ENCODE assay signal across 18 cellular contexts in genomic region chrX:32155044-32155638, GRCh38.
DNase-seq lines count a peak whose midpoint lies in the region; ATAC-seq and TF ChIP-seq lines count a peak whose summit lies in the region.
"Had no signal": no experiment of that assay in that cellular context is flagged by ENCODE, and none has a peak within 500 bp of the region (broad histone marks: within the 10 kb centered on the region; RNA-seq: fewer than 3 reads in every experiment).

No MANE protein-coding gene starts in this region.

- peak overlapping the region; percentile 41 to 78 for H3K4me3 Mint-ChIP-seq in H9
- H3K4me3 Mint-ChIP-seq: activated naive CD4-positive, alpha-beta T cell treated with anti-CD3 and anti-CD28 coated beads for 36 hours; activated T-cell treated with anti-CD3 and anti-CD28 coated beads, Interleukin-2, amount 50 U/mL, for 4 hours; natural killer cell treated with Interleukin-12 subunit alpha and Interleukin-12 subunit beta and Interleukin-15 and Interleukin-18, amount 100 ng/mL, for 72 hours; stimulated activated effector memory CD8-positive, alpha-beta T cell treated with anti-CD3 and anti-CD28 coated beads, Interleukin-12 subunit alpha, Interleukin-12 subunit beta, amount 100 ng/mL, for 72 hours had no signal

- H3K4me1 ChIP-seq in H9 (ENCODE audit: insufficient read depth, low read length): no peaks in the 10 kb centered on the region
- no peaks in the 10 kb centered on the region for H3K4me1 ChIP-seq in iPS-18a (ENCODE audit: control insufficient read depth, low read depth, low read length)
- no peaks in the 10 kb centered on the region for H3K4me1 ChIP-seq in spleen
- H3K4me1 ChIP-seq in A673 (ENCODE audit: insufficient read depth, low read length, poor library complexity, severe bottlenecking): no peaks in the 10 kb centered on the region

- H3K27me3 ChIP-seq in H9 (ENCODE audit: insufficient read depth, low read length) (no peaks in the 10 kb centered on the region), iPS-18a (ENCODE audit: control insufficient read depth, insufficient read depth, low read length) (no peaks in the 10 kb centered on the region), spleen (replicated peaks in 1 of 7) (no peaks in the 10 kb centered on the region), A673 (replicated peaks; ENCODE audit: insufficient read depth, low read depth, low read length, poor library complexity) (peaks cover 9% of the 10 kb centered on the region)

- no peak overlapping the region for H2BK15ac ChIP-seq in H9 (ENCODE audit: low read depth, low read length)

- H3K4ac ChIP-seq in H9 (ENCODE audit: low read depth, low read length): no peak overlapping the region

- CTCF ChIA-PET in A673 (lab: Charles Lee): no interaction called here

- no peak overlapping the region for H3K56ac ChIP-seq in H9 (ENCODE audit: insufficient read length, low read depth, low read length)

- no peak for ATAC-seq in left colon
- ATAC-seq: activated T-cell treated with anti-CD3 and anti-CD28 coated beads, Interleukin-2, amount 50 U/mL, for 4 hours; natural killer cell treated with Interleukin-12 subunit alpha and Interleukin-12 subunit beta and Interleukin-15 and Interleukin-18, amount 100 ng/mL, for 72 hours; stimulated activated effector memory CD8-positive, alpha-beta T cell treated with anti-CD3 and anti-CD28 coated beads, Interleukin-12 subunit alpha, Interleukin-12 subunit beta, amount 100 ng/mL, for 72 hours had no signal

- H3T11ph ChIP-seq in H9 (ENCODE audit: low read length): no peak overlapping the region

- no peak overlapping the region for H2BK20ac ChIP-seq in H9 (ENCODE audit: low read depth, low read length, poor library complexity, severe bottlenecking)

- H3K9ac ChIP-seq in H9 (ENCODE audit: extremely low read depth, insufficient read length, low read length) (no peak overlapping the region), iPS-18a (ENCODE audit: low read length) (no peak overlapping the region)

- H4K20me1 ChIP-seq in H9 (ENCODE audit: control insufficient read depth, insufficient read depth, insufficient read length): no peaks in the 10 kb centered on the region

- H3K79me2 ChIP-seq in H9 (ENCODE audit: insufficient read depth, low read length): no peaks in the 10 kb centered on the region

- no peak for DNase-seq in H9
- DNase-seq in amygdala (lab: John Stamatoyannopoulos, UW): peak in 39 of 56 donors; percentile 0 to 72 (median 7)
- DNase-seq in pons (ENCODE audit: low spot score): peak; percentile 45
- no peak for DNase-seq in spleen
- DNase-seq in NCI-H2196 treated with DMSO at 0.1 percent for 48 hours (lab: John Stamatoyannopoulos, UW; ENCODE audit: unreplicated experiment): no peak
- DNase-seq in left colon: no peak
- DNase-seq in A673 (ENCODE audit: low spot score): no peak
- DNase-seq: activated CD4-positive, alpha-beta T cell treated with anti-CD3 and anti-CD28 coated beads, Interleukin-2, amount 50 U/mL, for 48 hours; activated naive CD4-positive, alpha-beta T cell treated with anti-CD3 and anti-CD28 coated beads for 36 hours; activated T-cell treated with anti-CD3 and anti-CD28 coated beads, Interleukin-2, amount 50 U/mL, for 4 hours; kidney glomerular epithelial cell; mesendoderm; NCI-H2029; NCI-H524 treated with DMSO at 0.1 percent for 48 hours; WERI-Rb-1 had no signal

- peak overlapping the region; percentile 7 for H3K4me2 ChIP-seq in H9 (ENCODE audit: insufficient read depth, insufficient read length, low read length)

- no peak overlapping the region for H3K27ac ChIP-seq in H9 (ENCODE audit: insufficient read length, low read depth, low read length)
- no peak overlapping the region for H3K27ac ChIP-seq in iPS-18a (ENCODE audit: low read length)
- H3K27ac ChIP-seq in spleen: no peak overlapping the region
- H3K27ac ChIP-seq in A673 (ENCODE audit: low read depth, low read length, poor library complexity, severe bottlenecking): no peak overlapping the region
- H3K27ac ChIP-seq: WERI-Rb-1 had no signal

- peaks cover 3% of the 10 kb centered on the region for H3K9me3 ChIP-seq in H9 (ENCODE audit: control insufficient read depth, low read depth, low read length)
- peaks cover 14% of the 10 kb centered on the region for H3K9me3 ChIP-seq in iPS-18a (ENCODE audit: control insufficient read depth, low read depth, low read length)
- H3K9me3 ChIP-seq in spleen: no peaks in the 10 kb centered on the region
- no peaks in the 10 kb centered on the region for H3K9me3 ChIP-seq in A673 (ENCODE audit: low read depth, low read length, poor library complexity, severe bottlenecking)

- H3K79me1 ChIP-seq in H9 (ENCODE audit: insufficient read depth, low read depth, low read length, poor library complexity, severe bottlenecking): no peaks in the 10 kb centered on the region

- TF ChIP-seq CTCF in H9 (conservative IDR thresholded peaks at IDR 0.05) (no peak), spleen (IDR thresholded peaks at IDR 0.05 in 8 of 11, conservative IDR thresholded peaks at IDR 0.05 in 3 of 11) (no peak), A673 (conservative IDR thresholded peaks at IDR 0.05; ENCODE audit: low read depth, low read length) (no peak)

- peaks cover 49 to 52% of the 10 kb centered on the region in 2 experiments for H3K9me3 Mint-ChIP-seq in H9
- H3K9me3 Mint-ChIP-seq: activated naive CD4-positive, alpha-beta T cell treated with anti-CD3 and anti-CD28 coated beads for 36 hours; activated T-cell treated with anti-CD3 and anti-CD28 coated beads, Interleukin-2, amount 50 U/mL, for 4 hours; natural killer cell treated with Interleukin-12 subunit alpha and Interleukin-12 subunit beta and Interleukin-15 and Interleukin-18, amount 100 ng/mL, for 72 hours; stimulated activated effector memory CD8-positive, alpha-beta T cell treated with anti-CD3 and anti-CD28 coated beads, Interleukin-12 subunit alpha, Interleukin-12 subunit beta, amount 100 ng/mL, for 72 hours had no signal

- H3K14ac ChIP-seq in H9 (ENCODE audit: insufficient read depth, low read length): no peak overlapping the region

- H3K4me3 ChIP-seq in iPS-18a (ENCODE audit: low read length) (peak overlapping the region; percentile 50), spleen (no peak overlapping the region), A673 (ENCODE audit: low read depth, low read length, poor library complexity, severe bottlenecking) (no peak overlapping the region)

- no TSS peak for BruUV-seq in A673 (replicated peaks; lab: Mats Ljungman, UMichigan)

- H2BK120ac ChIP-seq in H9 (ENCODE audit: low read depth, low read length, poor library complexity, severe bottlenecking): no peak overlapping the region

- no peak overlapping the region for H2AFZ ChIP-seq in H9 (ENCODE audit: low read length)

- H2AK5ac ChIP-seq in H9 (ENCODE audit: insufficient read length, low read length): no peak overlapping the region

- H3K27me3 Mint-ChIP-seq in H9 (ENCODE audit: low read depth): no peaks in the 10 kb centered on the region
- H3K27me3 Mint-ChIP-seq: natural killer cell treated with Interleukin-12 subunit alpha and Interleukin-12 subunit beta and Interleukin-15 and Interleukin-18, amount 100 ng/mL, for 72 hours had no signal

- POLR2A ChIA-PET in A673 (lab: Charles Lee; ENCODE audit: low non-redundant PET): interaction anchor here (0.6 kb wide), 1 partner anchor 930 kb away, joined by 5 read pairs; no protein-coding TSS in a partner anchor

- H2BK5ac ChIP-seq in H9 (ENCODE audit: insufficient read length, low read length): no peak overlapping the region

- no peak overlapping the region for H3K18ac ChIP-seq in H9 (ENCODE audit: insufficient read length, low read depth, low read length)

- TF ChIP-seq POLR2A in spleen (IDR thresholded peaks at IDR 0.05): no peak

- no peak overlapping the region for H3K23ac ChIP-seq in H9 (ENCODE audit: insufficient read length, low read depth, low read length)

- peak overlapping the region in 2 of 3 experiments; percentile 20 to 78; a peak in 4 of 7 replicates for H3K27ac Mint-ChIP-seq in H9
- H3K27ac Mint-ChIP-seq: activated naive CD4-positive, alpha-beta T cell treated with anti-CD3 and anti-CD28 coated beads for 36 hours; natural killer cell treated with Interleukin-12 subunit alpha and Interleukin-12 subunit beta and Interleukin-15 and Interleukin-18, amount 100 ng/mL, for 72 hours; stimulated activated effector memory CD8-positive, alpha-beta T cell treated with anti-CD3 and anti-CD28 coated beads, Interleukin-12 subunit alpha, Interleukin-12 subunit beta, amount 100 ng/mL, for 72 hours had no signal

- peaks cover 4 to 9% of the 10 kb centered on the region in 2 experiments for H3K4me1 Mint-ChIP-seq in H9
- H3K4me1 Mint-ChIP-seq: stimulated activated effector memory CD8-positive, alpha-beta T cell treated with anti-CD3 and anti-CD28 coated beads, Interleukin-12 subunit alpha, Interleukin-12 subunit beta, amount 100 ng/mL, for 72 hours had no signal

- no peak overlapping the region for H4K8ac ChIP-seq in H9 (replicated peaks; ENCODE audit: insufficient read length, low read depth, low read length)

- H2BK12ac ChIP-seq in H9 (ENCODE audit: insufficient read length, low read depth, low read length): no peak overlapping the region

- no peak overlapping the region for H4K5ac ChIP-seq in H9 (ENCODE audit: insufficient read length, low read depth, low read length)

- intact Hi-C loops in spleen (cut with DNase I; ENCODE audit: low total_unique reads) (no loop called here), left colon (cut with DNase I, micrococcal nuclease) (no loop called here), A673 (cut with micrococcal nuclease; ENCODE audit: unreplicated experiment) (no loop called here)

- H3K36me3 Mint-ChIP-seq in H9 (ENCODE audit: insufficient read depth in 1 of 3, low read depth in 3 of 3): no peaks in the 10 kb centered on the region
- H3K36me3 Mint-ChIP-seq: natural killer cell treated with Interleukin-12 subunit alpha and Interleukin-12 subunit beta and Interleukin-15 and Interleukin-18, amount 100 ng/mL, for 72 hours; stimulated activated effector memory CD8-positive, alpha-beta T cell treated with anti-CD3 and anti-CD28 coated beads, Interleukin-12 subunit alpha, Interleukin-12 subunit beta, amount 100 ng/mL, for 72 hours had no signal

- H4K91ac ChIP-seq in H9 (ENCODE audit: insufficient read length, low read depth, low read length): no peak overlapping the region

- no CpG with 5 or more reads among the region's 5 CpGs for WGBS in H9 (ENCODE audit: extremely low coverage, insufficient read length, low lambda C conversion rate)
- WGBS in spleen, 5 donors: 11 to 51% (median 27%) methylated on average over 5 of the region's 5 CpGs

- H3K36me3 ChIP-seq in iPS-18a (ENCODE audit: control insufficient read depth, low read depth, low read length) (no peaks in the 10 kb centered on the region), spleen (no peaks in the 10 kb centered on the region), A673 (ENCODE audit: insufficient read depth, low read length, poor library complexity, severe bottlenecking) (no peaks in the 10 kb centered on the region)
- H3K36me3 ChIP-seq: WERI-Rb-1 had no signal

- H3K23me2 ChIP-seq in H9 (ENCODE audit: insufficient read length, low read depth, low read length, poor library complexity, severe bottlenecking): no peaks in the 10 kb centered on the region

Comparison
In these comparisons a context has a peak if more than half of its experiments do, and no peak if none do; other contexts are left out.
1. DNase-seq: peak in amygdala (39 of 56) and pons (single experiment); none in H9 (single experiment), spleen (single experiment), NCI-H2196 treated with DMSO at 0.1 percent for 48 hours (single experiment), left colon (0 of 2) and A673 (single experiment).